ENCODE assay signal across 8 cellular contexts in genomic region chrX:15471016-15471415, GRCh38. TPM values are rescaled to one million over a fixed set of nuclear protein-coding genes. Genes with fewer than 3 reads are reported as not detected.
DNase-seq lines count a peak whose midpoint lies in the region; ATAC-seq and TF ChIP-seq lines count a peak whose summit lies in the region.

No MANE protein-coding gene starts in this region.

- peak; percentile 81 for DNase-seq in A673 (ENCODE audit: low spot score)
- DNase-seq in GM13977 (ENCODE audit: low spot score), result peak; percentile 46
- peak; percentile 69 to 76 for DNase-seq in NOMO-1 (lab: John Stamatoyannopoulos, UW; ENCODE audit: unreplicated experiment in 2 of 2)
- DNase-seq in activated T-cell treated with anti-CD3 and anti-CD28 coated beads for 1 hour (ENCODE audit: low read depth), result peak; percentile 15
- DNase-seq in naive thymus-derived CD8-positive, alpha-beta T cell, result peak; percentile 1 to 60 (median 33)
- peak in 40 of 49 donors; percentile 0 to 47 (median 18) for DNase-seq in substantia nigra (lab: John Stamatoyannopoulos, UW)

- intact Hi-C loops in A673 (cut with micrococcal nuclease; ENCODE audit: unreplicated experiment), result loop anchor here (1.0 kb wide), 1 partner anchor 94 kb away; no protein-coding TSS in a partner anchor

- H3K4me3 Mint-ChIP-seq in naive thymus-derived CD8-positive, alpha-beta T cell, result no peak overlapping the region

- CTCF ChIA-PET in A673 (lab: Charles Lee), result interaction anchor here (0.7 kb wide), 1 partner anchor 89 kb away, joined by 3 read pairs; no protein-coding TSS in a partner anchor

- TF ChIP-seq CTCF in A673 (conservative IDR thresholded peaks at IDR 0.05; ENCODE audit: low read depth, low read length) (peak; percentile 89), GM13977 (IDR thresholded peaks at IDR 0.05; ENCODE audit: extremely low read depth, insufficient read depth, missing control alignments) (peak; percentile 84)

- no TSS peak for BruUV-seq in A673 (replicated peaks; lab: Mats Ljungman, UMichigan)

- H3K27me3 ChIP-seq in A673 (replicated peaks; ENCODE audit: insufficient read depth, low read depth, low read length, poor library complexity), result no peaks in the 10 kb centered on the region

- H3K27ac Mint-ChIP-seq in naive thymus-derived CD8-positive, alpha-beta T cell, result no peak overlapping the region

- H3K9me3 ChIP-seq in A673 (ENCODE audit: low read depth, low read length, poor library complexity, severe bottlenecking), result no peaks in the 10 kb centered on the region

- H3K4me1 Mint-ChIP-seq in naive thymus-derived CD8-positive, alpha-beta T cell, result no peaks in the 10 kb centered on the region

- no peak overlapping the region for H3K4me3 ChIP-seq in A673 (ENCODE audit: low read depth, low read length, poor library complexity, severe bottlenecking)

- POLR2A ChIA-PET in A673 (lab: Charles Lee; ENCODE audit: low non-redundant PET), result no interaction called here
- POLR2A ChIA-PET in naive thymus-derived CD8-positive, alpha-beta T cell (lab: Charles Lee), result no interaction called here

- H3K36me3 Mint-ChIP-seq in naive thymus-derived CD8-positive, alpha-beta T cell, result no peaks in the 10 kb centered on the region

- H3K27ac ChIP-seq in A673 (ENCODE audit: low read depth, low read length, poor library complexity, severe bottlenecking), result no peak overlapping the region
- no peak overlapping the region for H3K27ac ChIP-seq in substantia nigra (ENCODE audit: low read depth, low read length, poor library complexity, severe bottlenecking)

- peaks cover 6% of the 10 kb centered on the region for H3K4me1 ChIP-seq in A673 (ENCODE audit: insufficient read depth, low read length, poor library complexity, severe bottlenecking)

- H3K27me3 Mint-ChIP-seq in naive thymus-derived CD8-positive, alpha-beta T cell, result peaks cover 0 to 2% (median 0%) of the 10 kb centered on the region in 5 donors

- in situ Hi-C loops in GM13977 (cut with MboI; ENCODE audit: low pct_unique_long_range_greater_than_20kb, low sequenced_read_pairs, unreplicated experiment), result no loop called here

- H3K36me3 ChIP-seq in A673 (ENCODE audit: insufficient read depth, low read length, poor library complexity, severe bottlenecking), result peaks cover 4% of the 10 kb centered on the region

- no peaks in the 10 kb centered on the region for H3K9me3 Mint-ChIP-seq in naive thymus-derived CD8-positive, alpha-beta T cell

- ATAC-seq in HG03159 (IDR thresholded peaks at IDR 0.05; ENCODE audit: unreplicated experiment) (peak; percentile 79), esophagus mucosa (peak; percentile 72)
- ATAC-seq in naive thymus-derived CD8-positive, alpha-beta T cell, result peak; percentile 53 to 63

RNA-seq across cellular contexts. Expression of gene PIR, which starts 22.1 kb away (rescaled TPM):
- total RNA-seq in A673 (2021) (58.0 and 74.2 TPM in 2 replicates), esophagus mucosa (25.5 TPM)
- under 1 TPM; 0.36 to 0.78 TPM for total RNA-seq in naive thymus-derived CD8-positive, alpha-beta T cell
- not detected for polyA plus RNA-seq in naive thymus-derived CD8-positive, alpha-beta T cell

RNA-seq across cellular contexts. Expression of gene BMX, which starts 29.6 kb away (rescaled TPM):
- total RNA-seq in A673 (2021), result not detected in 2 replicates
- total RNA-seq in esophagus mucosa, result 1.0 TPM
- total RNA-seq in naive thymus-derived CD8-positive, alpha-beta T cell, result not detected
- not detected for polyA plus RNA-seq in naive thymus-derived CD8-positive, alpha-beta T cell

Comparison
In these comparisons a context has a peak if more than half of its experiments do, and no peak if none do; other contexts are left out.
1. DNase-seq: peak in every context shown above with its lines; median percentile 81 in A673; 72 in NOMO-1; 46 in GM13977; 33 in naive thymus-derived CD8-positive, alpha-beta T cell; 18 in substantia nigra; 15 in activated T-cell treated with anti-CD3 and anti-CD28 coated beads for 1 hour.
2. RNA of gene PIR, which starts 22.1 kb away (total RNA-seq): 58.0 to 74.2 TPM in A673 and 25.5 TPM in esophagus mucosa (single experiment); 0.36 to 0.78 TPM in naive thymus-derived CD8-positive, alpha-beta T cell; every median in the first group is over 10 times any median in the second.
3. Peak in every context shown above with its lines, with median percentiles within 50 percentile points of each other: ATAC-seq.